9 cellular contexts compared by ENCODE assay signal in the genomic region with DNA sequence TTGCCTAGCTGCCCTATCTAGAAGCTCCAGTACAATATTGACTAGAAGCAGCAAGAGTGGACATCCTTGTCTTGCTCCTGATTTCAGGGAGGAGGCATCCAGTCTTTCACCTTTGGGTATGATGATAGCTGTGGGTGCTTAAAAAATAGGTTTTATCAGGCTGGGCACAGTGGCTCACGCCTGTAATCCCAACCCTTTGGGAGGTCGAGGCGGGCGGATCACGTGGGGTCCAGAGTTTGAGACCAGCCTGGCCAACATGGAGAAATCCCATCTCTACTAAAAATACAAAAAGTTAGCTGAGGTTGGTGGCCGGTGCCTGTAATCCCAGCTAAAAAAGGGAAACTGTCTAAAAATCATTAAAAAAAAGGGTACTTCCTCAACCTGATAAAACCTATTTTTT. TPM values are rescaled to one million over a fixed set of nuclear protein-coding genes. Genes with fewer than 3 reads are reported as not detected.
A peak's percentile ranks its signal among the peaks of the same experiment; 100 is the strongest.
DNase-seq lines count a peak whose midpoint lies in the region; ATAC-seq and TF ChIP-seq lines count a peak whose summit lies in the region.
"Had no signal": no experiment of that assay in that cellular context is flagged by ENCODE, and none has a peak within 500 bp of the region (broad histone marks: within the 10 kb centered on the region; RNA-seq: fewer than 3 reads in every experiment).

No MANE protein-coding gene starts in this region.

- H3K27ac Mint-ChIP-seq in activated naive CD8-positive, alpha-beta T cell: peak overlapping the region; percentile 76
- H3K27ac Mint-ChIP-seq in naive thymus-derived CD4-positive, alpha-beta T cell: peak overlapping the region in 5 of 9 donors; percentile 23 to 88 (median 78)

- TF ChIP-seq CTCF in HCT116 (IDR thresholded peaks at IDR 0.05 in 2 of 3, conservative IDR thresholded peaks at IDR 0.05 in 1 of 3; ENCODE audit: borderline replicate concordance in 1 of 3, insufficient read depth in 1 of 3, low read depth in 2 of 3, low read length in 2 of 3): no peak

- H3K4me2 ChIP-seq in HCT116 (ENCODE audit: low read length): peak overlapping the region; percentile 88

- DNase-seq in CD1c-positive myeloid dendritic cell (ENCODE audit: extremely low spot score): peak; percentile 43
- DNase-seq in HCT116 (ENCODE audit: low read depth, low spot score): no peak
- DNase-seq in naive thymus-derived CD4-positive, alpha-beta T cell: no peak
- DNase-seq in SJCRH30: no peak
- DNase-seq in NCI-H2029 (lab: John Stamatoyannopoulos, UW): no peak
- DNase-seq in NCI-H2196 treated with DMSO at 0.1 percent for 48 hours (lab: John Stamatoyannopoulos, UW; ENCODE audit: unreplicated experiment): no peak
- DNase-seq: NCI-H187 treated with DMSO at 0.1 percent for 48 hours had no signal

- H3K79me2 ChIP-seq in HCT116 (ENCODE audit: insufficient read depth, low read length): peaks cover 54% of the 10 kb centered on the region

- ATAC-seq in HCT116 (no peak), HG02938 (IDR thresholded peaks at IDR 0.05; ENCODE audit: unreplicated experiment) (no peak)
- ATAC-seq in naive thymus-derived CD4-positive, alpha-beta T cell: no peak

- H3K4me3 Mint-ChIP-seq in activated naive CD8-positive, alpha-beta T cell: peak overlapping the region; percentile 88
- peak overlapping the region; percentile 71 to 91 (median 84) for H3K4me3 Mint-ChIP-seq in naive thymus-derived CD4-positive, alpha-beta T cell

- BruUV-seq in HCT116 (replicated peaks; lab: Mats Ljungman, UMichigan): no TSS peak

- POLR2A ChIA-PET in HCT116 (lab: Charles Lee): no interaction called here
- POLR2A ChIA-PET in naive thymus-derived CD4-positive, alpha-beta T cell (lab: Charles Lee): interaction anchor here (0.6 kb wide), 2 partner anchors 256 to 500 kb away, joined by 3 read pairs; no protein-coding TSS in a partner anchor

- no peaks in the 10 kb centered on the region for H3K9me2 ChIP-seq in HCT116 (ENCODE audit: insufficient read depth)

- CTCF ChIA-PET in HCT116 (lab: Charles Lee): no interaction called here
- CTCF ChIA-PET in naive thymus-derived CD4-positive, alpha-beta T cell (lab: Charles Lee): interaction anchor here (0.7 kb wide), 1 partner anchor 43 kb away, joined by 6 read pairs; no protein-coding TSS in a partner anchor

- H2AFZ ChIP-seq in HCT116 (ENCODE audit: low read depth, low read length, poor library complexity, severe bottlenecking): no peak overlapping the region

- peaks cover 0 to 3% of the 10 kb centered on the region in 2 experiments; a peak in 1 of 4 replicates for H3K9me3 ChIP-seq in HCT116 (ENCODE audit: control insufficient read depth in 1 of 2, insufficient read depth in 1 of 2, low read depth in 1 of 2, low read length in 2 of 2)
- peaks cover 0 to 14% (median 3%) of the 10 kb centered on the region in 3 experiments for H3K9me3 ChIP-seq in naive thymus-derived CD4-positive, alpha-beta T cell (ENCODE audit: control insufficient read depth in 2 of 3, low read length in 3 of 3)
- peaks cover 5% of the 10 kb centered on the region; the same call in 1 of the 2 replicates for H3K9me3 ChIP-seq in SJCRH30 (replicated peaks)

- H3K36me3 ChIP-seq in HCT116 (ENCODE audit: control insufficient read depth in 1 of 2, insufficient read depth in 2 of 2, low read length in 2 of 2): peaks cover 0 to 19% of the 10 kb centered on the region in 2 experiments; a peak in 2 of 4 replicates
- H3K36me3 ChIP-seq in naive thymus-derived CD4-positive, alpha-beta T cell (ENCODE audit: control insufficient read depth in 2 of 3, insufficient read depth in 3 of 3, low read length in 3 of 3): peaks cover 0 to 27% (median 9%) of the 10 kb centered on the region in 3 experiments
- H3K36me3 ChIP-seq in SJCRH30: peaks cover 41% of the 10 kb centered on the region

- no peaks in the 10 kb centered on the region for H3K27me3 Mint-ChIP-seq in activated naive CD8-positive, alpha-beta T cell
- H3K27me3 Mint-ChIP-seq in naive thymus-derived CD4-positive, alpha-beta T cell: no peaks in the 10 kb centered on the region

- TF ChIP-seq POLR2A in HCT116 (IDR thresholded peaks at IDR 0.05; ENCODE audit: borderline replicate concordance, extremely low read depth, insufficient read depth, insufficient read length): no peak

- no peak for TF ChIP-seq RAD21 in HCT116 (IDR thresholded peaks at IDR 0.05; ENCODE audit: low read depth)

- H3K27ac ChIP-seq in HCT116 (ENCODE audit: low read depth, low read length) (no peak overlapping the region), SJCRH30 (no peak overlapping the region)
- no peak overlapping the region for H3K27ac ChIP-seq in naive thymus-derived CD4-positive, alpha-beta T cell (ENCODE audit: low read depth, low read length)

- H3K9me3 Mint-ChIP-seq in activated naive CD8-positive, alpha-beta T cell (ENCODE audit: low read depth): peaks cover 7% of the 10 kb centered on the region
- peaks cover 0 to 31% (median 12%) of the 10 kb centered on the region in 11 donors for H3K9me3 Mint-ChIP-seq in naive thymus-derived CD4-positive, alpha-beta T cell

- H3K4me3 ChIP-seq in HCT116 (replicated peaks in 1 of 2; ENCODE audit: low read depth in 1 of 2, low read length in 2 of 2): no peak overlapping the region
- H3K4me3 ChIP-seq in naive thymus-derived CD4-positive, alpha-beta T cell (ENCODE audit: low read length): no peak overlapping the region
- no peak overlapping the region for H3K4me3 ChIP-seq in SJCRH30

- H3K4me1 Mint-ChIP-seq in activated naive CD8-positive, alpha-beta T cell (ENCODE audit: low read depth): peaks cover 41% of the 10 kb centered on the region
- H3K4me1 Mint-ChIP-seq in naive thymus-derived CD4-positive, alpha-beta T cell: peaks cover 33 to 60% (median 49%) of the 10 kb centered on the region in 7 donors

- no peak overlapping the region for H3K9ac ChIP-seq in HCT116 (ENCODE audit: low read length)

- H4K20me1 ChIP-seq in HCT116 (ENCODE audit: insufficient read depth): peaks cover 9% of the 10 kb centered on the region; the same call in 1 of the 2 replicates

- H3K4me1 ChIP-seq in HCT116 (ENCODE audit: control insufficient read depth in 1 of 2, insufficient read depth in 2 of 2, low read length in 2 of 2) (peaks cover 23 to 38% of the 10 kb centered on the region in 2 experiments), SJCRH30 (peaks cover 3% of the 10 kb centered on the region; the same call in 1 of the 2 replicates)
- peaks cover 21% of the 10 kb centered on the region in 2 donors for H3K4me1 ChIP-seq in naive thymus-derived CD4-positive, alpha-beta T cell (ENCODE audit: control insufficient read depth in 2 of 2, insufficient read depth in 2 of 2, low read length in 2 of 2)

- no peaks in the 10 kb centered on the region for H3K27me3 ChIP-seq in HCT116 (ENCODE audit: insufficient read depth, low read length)
- no peaks in the 10 kb centered on the region for H3K27me3 ChIP-seq in naive thymus-derived CD4-positive, alpha-beta T cell (ENCODE audit: control insufficient read depth in 2 of 2, insufficient read depth in 2 of 2, low read length in 2 of 2)
- no peaks in the 10 kb centered on the region for H3K27me3 ChIP-seq in SJCRH30

- RAD21 ChIA-PET in HCT116 (lab: Charles Lee; ENCODE audit: low non-redundant PET in 1 of 2, low total read pairs in 2 of 2, uncharacterized antibody in 2 of 2, unreplicated experiment in 2 of 2): no interaction called here

- intact Hi-C loops in HCT116 (cut with micrococcal nuclease): no loop called here
- intact Hi-C loops in naive thymus-derived CD4-positive, alpha-beta T cell (cut with micrococcal nuclease): loop anchor here (5.0 to 10.0 kb wide), 5 partner anchors 47 to 1885 kb away; a partner anchor contains a TSS

- peaks cover 30% of the 10 kb centered on the region for H3K36me3 Mint-ChIP-seq in activated naive CD8-positive, alpha-beta T cell
- H3K36me3 Mint-ChIP-seq in naive thymus-derived CD4-positive, alpha-beta T cell: peaks cover 19 to 55% (median 33%) of the 10 kb centered on the region in 5 donors

TF ChIP-seq in HCT116, 20 proteins besides CTCF, POLR2A, EP300 and RAD21 (continues in another document):
- TF ChIP-seq EZH2phosphoT487 (IDR thresholded peaks at IDR 0.05; ENCODE audit: borderline replicate concordance): no peak
- no peak for TF ChIP-seq JUND (IDR thresholded peaks at IDR 0.05)
- TF ChIP-seq EGR1 (IDR thresholded peaks at IDR 0.05; ENCODE audit: low read depth): no peak
- TF ChIP-seq, protein P1, sequence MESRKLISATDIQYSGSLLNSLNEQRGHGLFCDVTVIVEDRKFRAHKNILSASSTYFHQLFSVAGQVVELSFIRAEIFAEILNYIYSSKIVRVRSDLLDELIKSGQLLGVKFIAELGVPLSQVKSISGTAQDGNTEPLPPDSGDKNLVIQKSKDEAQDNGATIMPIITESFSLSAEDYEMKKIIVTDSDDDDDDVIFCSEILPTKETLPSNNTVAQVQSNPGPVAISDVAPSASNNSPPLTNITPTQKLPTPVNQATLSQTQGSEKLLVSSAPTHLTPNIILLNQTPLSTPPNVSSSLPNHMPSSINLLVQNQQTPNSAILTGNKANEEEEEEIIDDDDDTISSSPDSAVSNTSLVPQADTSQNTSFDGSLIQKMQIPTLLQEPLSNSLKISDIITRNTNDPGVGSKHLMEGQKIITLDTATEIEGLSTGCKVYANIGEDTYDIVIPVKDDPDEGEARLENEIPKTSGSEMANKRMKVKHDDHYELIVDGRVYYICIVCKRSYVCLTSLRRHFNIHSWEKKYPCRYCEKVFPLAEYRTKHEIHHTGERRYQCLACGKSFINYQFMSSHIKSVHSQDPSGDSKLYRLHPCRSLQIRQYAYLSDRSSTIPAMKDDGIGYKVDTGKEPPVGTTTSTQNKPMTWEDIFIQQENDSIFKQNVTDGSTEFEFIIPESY (IDR thresholded peaks at IDR 0.05; ENCODE audit: extremely low read depth, insufficient replicate concordance, low read length): no peak
- no peak for TF ChIP-seq SRF (IDR thresholded peaks at IDR 0.05; ENCODE audit: low read depth)
- no peak for TF ChIP-seq SIN3A (IDR thresholded peaks at IDR 0.05; ENCODE audit: low read depth)
- TF ChIP-seq, protein P2, sequence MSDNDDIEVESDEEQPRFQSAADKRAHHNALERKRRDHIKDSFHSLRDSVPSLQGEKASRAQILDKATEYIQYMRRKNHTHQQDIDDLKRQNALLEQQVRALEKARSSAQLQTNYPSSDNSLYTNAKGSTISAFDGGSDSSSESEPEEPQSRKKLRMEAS (IDR thresholded peaks at IDR 0.05): no peak
- no peak for TF ChIP-seq CBX3 (IDR thresholded peaks at IDR 0.05; ENCODE audit: low read depth)
- TF ChIP-seq TCF7L2 (IDR thresholded peaks at IDR 0.05; ENCODE audit: borderline replicate concordance, extremely low read depth, insufficient read depth, insufficient read length): no peak

RNA-seq across cellular contexts. Expression of a gene that starts 2.0 kb away (rescaled TPM):
- total RNA-seq in HCT116 (2021; ENCODE audit: unreplicated experiment): 33.1 TPM
- 17.8 and 18.1 TPM in 2 replicates for polyA plus RNA-seq in HCT116 (2012)
- total RNA-seq in naive thymus-derived CD4-positive, alpha-beta T cell: 10 to 100 TPM; 16.4 to 34.3 (median 23.6) TPM
- polyA plus RNA-seq in naive thymus-derived CD4-positive, alpha-beta T cell: 1 to 10 TPM in 1 of 2 donors, under 1 TPM in 1; 0.65 to 4.0 TPM
- total RNA-seq in SJCRH30 (2014; rRNA removed; shearing (Covaris generic)): 34.4 and 42.3 TPM in 2 replicates

RNA-seq across cellular contexts. Expression of a gene that starts 51.8 kb away (rescaled TPM):
- 54.8 TPM for total RNA-seq in HCT116 (2021; ENCODE audit: unreplicated experiment)
- 37.7 and 48.4 TPM in 2 replicates for polyA plus RNA-seq in HCT116 (2012)
- total RNA-seq in naive thymus-derived CD4-positive, alpha-beta T cell: 10 to 100 TPM; 28.6 to 36.1 (median 32.2) TPM
- polyA plus RNA-seq in naive thymus-derived CD4-positive, alpha-beta T cell: 10 to 100 TPM; 19.6 to 24.8 TPM
- 60.6 and 62.8 TPM in 2 replicates for total RNA-seq in SJCRH30 (2014; rRNA removed; shearing (Covaris generic))
